1 cellular context compared by ENCODE assay signal in genomic region chr19:54188224-54188871, GRCh38.
TF ChIP-seq lines count a peak whose summit lies in the region.

No MANE protein-coding gene starts in this region.

TF ChIP-seq in K562, 482 proteins besides CTCF, POLR2A, EP300 and RAD21 (continued from another document and continues in another):
- TF ChIP-seq ZBTB11 (CRISPR knock-in tag; IDR thresholded peaks at IDR 0.05) (peak in 1 of 3 experiments; percentile 51; a peak in 1 of 6 replicates), MEF2A (IDR thresholded peaks at IDR 0.05; ENCODE audit: control insufficient read depth, low read depth, low read length) (no peak), PCBP2 (IDR thresholded peaks at IDR 0.05; ENCODE audit: low read depth, low read length, poor library complexity, severe bottlenecking) (no peak), RNF2 (IDR thresholded peaks at IDR 0.05) (peak; percentile 80; the same call in 1 of the 2 replicates), RCOR1 (IDR thresholded peaks at IDR 0.05; ENCODE audit: borderline replicate concordance in 1 of 2, low read depth in 2 of 2, low read length in 2 of 2) (peak in 1 of 2 experiments; percentile 97; a peak in 2 of 4 replicates), MEF2D (tag; conservative IDR thresholded peaks at IDR 0.05; ENCODE audit: low read depth) (0 out of 2 replicates have a peak, but pooled peaks have one; percentile 33), ZNF41 (CRISPR knock-in tag; conservative IDR thresholded peaks at IDR 0.05) (0 out of 2 replicates have a peak, but pooled peaks have one; percentile 26), ZNF431 (CRISPR knock-in tag; IDR thresholded peaks at IDR 0.05) (no peak), NKRF (IDR thresholded peaks at IDR 0.05; ENCODE audit: borderline replicate concordance) (0 out of 2 replicates have a peak, but pooled peaks have one; percentile 7), FOS (IDR thresholded peaks at IDR 0.05; ENCODE audit: extremely low read depth, insufficient read length) (peak; percentile 25), NCOA1 (IDR thresholded peaks at IDR 0.05; ENCODE audit: low read depth) (0 out of 2 replicates have a peak, but pooled peaks have one; percentile 17), MECOM (CRISPR knock-in tag; IDR thresholded peaks at IDR 0.05) (no peak), GATA2 (CRISPR knock-in tag; IDR thresholded peaks at IDR 0.05) (peak; percentile 93), KDM5B (IDR thresholded peaks at IDR 0.05; ENCODE audit: insufficient replicate concordance, low read depth, low read length) (peak; percentile 37), SAP30 (IDR thresholded peaks at IDR 0.05; ENCODE audit: borderline replicate concordance, insufficient read depth, low read depth, low read length, poor library complexity, severe bottlenecking) (no peak), RREB1 (CRISPR knock-in tag; IDR thresholded peaks at IDR 0.05) (peak; percentile 68), HCFC1 (IDR thresholded peaks at IDR 0.05; ENCODE audit: low read depth, low read length) (no peak), ZBTB12 (CRISPR knock-in tag; IDR thresholded peaks at IDR 0.05) (0 out of 2 replicates have a peak, but pooled peaks have one; percentile 9), POLR3A (IDR thresholded peaks at IDR 0.05; ENCODE audit: borderline replicate concordance, extremely low read depth, insufficient read depth, insufficient read length) (no peak), SPI1 (IDR thresholded peaks at IDR 0.05; ENCODE audit: borderline replicate concordance, low read depth, low read length) (peak; percentile 94), ATF3 (IDR thresholded peaks at IDR 0.05) (peak; percentile 88), ATF3 (CRISPR knock-in tag; conservative IDR thresholded peaks at IDR 0.05) (0 out of 2 replicates have a peak, but pooled peaks have one; percentile 34), ARID3B (CRISPR knock-in tag; IDR thresholded peaks at IDR 0.05; ENCODE audit: borderline replicate concordance) (no peak), MTA3 (IDR thresholded peaks at IDR 0.05; ENCODE audit: borderline replicate concordance) (peak; percentile 78; the same call in 1 of the 2 replicates), HDAC1 (IDR thresholded peaks at IDR 0.05) (peak in 1 of 2 experiments; percentile 69; a peak in 1 of 4 replicates), FOXA1 (IDR thresholded peaks at IDR 0.05; ENCODE audit: borderline replicate concordance) (no peak), ESRRA (IDR thresholded peaks at IDR 0.05; ENCODE audit: borderline replicate concordance, low read depth) (no peak), CC2D1A (IDR thresholded peaks at IDR 0.05) (peak; percentile 66), FOXJ2 (tag; IDR thresholded peaks at IDR 0.05) (0 out of 2 replicates have a peak, but pooled peaks have one; percentile 28), NR2C2 (CRISPR knock-in tag; IDR thresholded peaks at IDR 0.05) (no peak), NR2C2 (tag; IDR thresholded peaks at IDR 0.05) (no peak), MYC (IDR thresholded peaks at IDR 0.05; ENCODE audit: low read depth, low read length) (peak; percentile 54; the same call in 1 of the 2 replicates), MYC (CRISPR knock-in tag; IDR thresholded peaks at IDR 0.05; ENCODE audit: borderline replicate concordance, low read depth) (peak; percentile 62; the same call in 1 of the 2 replicates), BACH1 (tag; IDR thresholded peaks at IDR 0.05) (no peak), GTF2E2 (tag; IDR thresholded peaks at IDR 0.05) (peak; percentile 42; the same call in 1 of the 2 replicates), JUNB (CRISPR knock-in tag; conservative IDR thresholded peaks at IDR 0.05) (peak; percentile 53; the same call in 1 of the 2 replicates), MNT (conservative IDR thresholded peaks at IDR 0.05) (peak in 1 of 2 experiments; percentile 68; a peak in 2 of 4 replicates), TAF1 (IDR thresholded peaks at IDR 0.05; ENCODE audit: control insufficient read depth, extremely low read depth, insufficient read depth, low read length, severe bottlenecking) (peak; percentile 41), ZNF398 (CRISPR knock-in tag; IDR thresholded peaks at IDR 0.05) (peak; percentile 80), YY1 (IDR thresholded peaks at IDR 0.05; ENCODE audit: borderline replicate concordance in 1 of 3, control insufficient read depth in 1 of 3, extremely low read depth in 1 of 3, insufficient read depth in 3 of 3, insufficient read length in 1 of 3, insufficient replicate concordance in 2 of 3, low read depth in 1 of 3, low read length in 2 of 3) (peak in 1 of 3 experiments; percentile 70), ZFX (CRISPR knock-in tag; IDR thresholded peaks at IDR 0.05) (peak; percentile 53), MBD2 (IDR thresholded peaks at IDR 0.05; ENCODE audit: borderline replicate concordance, low read depth) (peak; percentile 33; the same call in 1 of the 2 replicates), GABPA (tag; conservative IDR thresholded peaks at IDR 0.05; ENCODE audit: low read depth) (0 out of 2 replicates have a peak, but pooled peaks have one; percentile 8)
